8 cellular contexts compared by ENCODE assay signal in genomic region chr10:110225756-110226554, GRCh38. TPM values are rescaled to one million over a fixed set of nuclear protein-coding genes. Genes with fewer than 3 reads are reported as not detected.
DNase-seq lines count a peak whose midpoint lies in the region; ATAC-seq and TF ChIP-seq lines count a peak whose summit lies in the region.

No MANE protein-coding gene starts in this region.

- ATAC-seq in GM19372 (IDR thresholded peaks at IDR 0.05; ENCODE audit: low read depth, unreplicated experiment) = peak; percentile 75
- peak; percentile 72 for ATAC-seq in HG03520 (IDR thresholded peaks at IDR 0.05; ENCODE audit: unreplicated experiment)
- ATAC-seq in right lobe of liver = peak; percentile 62 to 78 (median 72)

- H3K4me3 ChIP-seq in dorsolateral prefrontal cortex (peak overlapping the region; percentile 49 to 98 (median 86)), right lobe of liver (peak overlapping the region; percentile 73 to 81 (median 80))

- intact Hi-C loops in dorsolateral prefrontal cortex (cut with DNase I) = loop anchor here (1.0 to 10.0 kb wide), 6 partner anchors 16 to 221 kb away; partner anchors contain the start of genes ADD3 (in 1 of the 2) and SMNDC1 (in 1 of the 2)
- intact Hi-C loops in right lobe of liver (cut with DNase I) = loop anchor here in 1 of 2 donors (10.0 kb wide), 1 partner anchor 49 kb away; no protein-coding TSS in a partner anchor

- H3K36me3 ChIP-seq in right lobe of liver = peaks cover 0 to 12% (median 0%) of the 10 kb centered on the region in 4 donors

- H3K27me3 ChIP-seq in dorsolateral prefrontal cortex (no peaks in the 10 kb centered on the region), right lobe of liver (no peaks in the 10 kb centered on the region)

- peak; percentile 58 for DNase-seq in NCI-H526 treated with DMSO at 0.1 percent for 48 hours (lab: John Stamatoyannopoulos, UW)
- peak; percentile 84 to 88 for DNase-seq in activated CD4-positive, alpha-beta T cell treated with anti-CD3 and anti-CD28 coated beads, Interleukin-2, amount 50 U/mL, for 4 hours
- DNase-seq in dorsolateral prefrontal cortex = peak; percentile 80 to 94 (median 92)
- peak; percentile 94 for DNase-seq in right lobe of liver
- peak; percentile 87 for DNase-seq in stimulated activated CD4-positive, alpha-beta T cell treated with anti-CD3 and anti-CD28 coated beads, Interleukin-4, amount 100 ng/mL, for 1 hour

- H3K9me3 ChIP-seq in right lobe of liver = no peaks in the 10 kb centered on the region

- TF ChIP-seq POLR2A in right lobe of liver (IDR thresholded peaks at IDR 0.05) = peak; percentile 54

- WGBS in right lobe of liver (ENCODE audit: insufficient coverage, low coverage, low lambda C conversion rate, missing lambda C conversion rate) = 0% methylated on average over 33 of the region's 104 CpGs

- TF ChIP-seq CTCF in C4-2B (conservative IDR thresholded peaks at IDR 0.05) = peak; percentile 92
- TF ChIP-seq CTCF in dorsolateral prefrontal cortex (IDR thresholded peaks at IDR 0.05 in 54 of 56, conservative IDR thresholded peaks at IDR 0.05 in 2 of 56; ENCODE audit: low read depth in 1 of 56, partially characterized antibody in 56 of 56) = peak; percentile 16 to 78 (median 60)
- TF ChIP-seq CTCF in right lobe of liver (IDR thresholded peaks at IDR 0.05) = peak; percentile 52 to 94 (median 69)

- peaks cover 0 to 6% (median 0%) of the 10 kb centered on the region in 4 donors for H3K4me1 ChIP-seq in right lobe of liver

- H3K27ac ChIP-seq in C4-2B = peak overlapping the region; percentile 60
- peak overlapping the region; percentile 78 to 100 (median 99) for H3K27ac ChIP-seq in dorsolateral prefrontal cortex
- H3K27ac ChIP-seq in right lobe of liver = peak overlapping the region; percentile 91 to 97 (median 94)

RNA-seq across cellular contexts. Expression of gene MXI1, which starts 18.6 kb away (rescaled TPM):
- total RNA-seq in dorsolateral prefrontal cortex = 100 to 1,000 TPM in 65 of 120 experiments, 10 to 100 TPM in 55; 66.2 to 188 (median 104) TPM
- 10 to 100 TPM; 17.1 to 32.6 (median 26.5) TPM for total RNA-seq in right lobe of liver

Comparison
In these comparisons a context has a peak if more than half of its experiments do, and no peak if none do; other contexts are left out.
1. Peak in every context shown above with its lines: DNase-seq, ATAC-seq, H3K4me3 ChIP-seq and H3K27ac ChIP-seq.